8 cellular contexts compared by ENCODE assay signal in the genomic region with DNA sequence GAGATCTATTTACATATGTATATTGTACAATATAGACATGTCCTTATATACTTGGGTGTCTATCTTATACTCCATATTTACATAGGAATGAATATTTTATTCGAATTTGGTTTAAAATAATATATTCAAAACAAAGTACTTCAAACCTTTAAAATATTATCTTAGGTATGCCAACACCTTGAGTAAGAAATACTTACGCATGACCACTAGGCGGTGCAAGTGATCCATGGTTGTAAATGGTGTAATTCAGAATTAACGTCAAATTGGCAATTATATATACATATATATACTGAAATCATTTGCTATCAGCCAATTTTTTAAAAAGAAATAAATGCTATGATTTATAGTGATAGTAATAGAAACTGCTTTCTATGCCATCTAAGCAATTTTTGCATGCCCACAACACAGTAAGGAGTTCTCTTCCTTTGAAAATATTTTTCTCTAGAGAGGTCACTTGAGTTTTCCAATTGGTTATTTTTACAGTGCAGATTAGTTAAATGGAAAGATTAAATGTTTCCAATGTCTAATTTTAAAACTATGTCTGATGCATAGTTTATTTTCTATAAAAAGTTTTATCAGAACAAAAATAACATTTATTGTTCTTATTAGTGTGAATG. TPM values are rescaled to one million over a fixed set of nuclear protein-coding genes. Genes with fewer than 3 reads are reported as not detected.
A peak's percentile ranks its signal among the peaks of the same experiment; 100 is the strongest.
DNase-seq lines count a peak whose midpoint lies in the region; ATAC-seq, FAIRE-seq and TF ChIP-seq lines count a peak whose summit lies in the region.

No MANE protein-coding gene starts in this region.

- intact Hi-C loops in Right ventricle myocardium superior (cut with DNase I) (no loop called here), ascending aorta (cut with DNase I) (loop anchor here (10.0 kb wide), 1 partner anchor 562 kb away; no protein-coding TSS in a partner anchor), lower leg skin (cut with DNase I; ENCODE audit: low total_unique reads) (no loop called here)

- H3K27me3 ChIP-seq in cardiac muscle cell: no peaks in the 10 kb centered on the region
- no peaks in the 10 kb centered on the region for H3K27me3 ChIP-seq in ascending aorta

- TF ChIP-seq CTCF in cardiac muscle cell (IDR thresholded peaks at IDR 0.05; ENCODE audit: low read depth, low read length) (peak; percentile 82), ascending aorta (IDR thresholded peaks at IDR 0.05) (peak; percentile 31 to 74 (median 65)), lower leg skin (IDR thresholded peaks at IDR 0.05) (no peak)

- H3K4me3 ChIP-seq in cardiac muscle cell (no peak overlapping the region), ascending aorta (no peak overlapping the region), lower leg skin (ENCODE audit: low read depth, poor library complexity, severe bottlenecking) (no peak overlapping the region)

- H3K27ac ChIP-seq in cardiac muscle cell (no peak overlapping the region), ascending aorta (no peak overlapping the region)

- H3K4me1 ChIP-seq in cardiac muscle cell (ENCODE audit: low read depth): no peaks in the 10 kb centered on the region
- H3K4me1 ChIP-seq in ascending aorta: peaks cover 0 to 3% of the 10 kb centered on the region in 2 donors

- FAIRE-seq in HTR-8/SVneo (lab: Jason Lieb, UNC): no peak

- no peak for ATAC-seq in Right ventricle myocardium superior (ENCODE audit: poor library complexity)

- 2 to 3% methylated on average over 4 of the region's 4 CpGs for WGBS in lower leg skin, 2 donors

- H3K9me3 ChIP-seq in cardiac muscle cell (ENCODE audit: low read depth) (no peaks in the 10 kb centered on the region), ascending aorta (no peaks in the 10 kb centered on the region)

- no peak for TF ChIP-seq POLR2A in lower leg skin (IDR thresholded peaks at IDR 0.05)

- H3K36me3 ChIP-seq in cardiac muscle cell (no peaks in the 10 kb centered on the region), ascending aorta (no peaks in the 10 kb centered on the region)

- peak; percentile 70 to 73 for DNase-seq in cardiac muscle cell (ENCODE audit: low read depth in 1 of 2, low spot score in 1 of 2)
- DNase-seq in Right ventricle myocardium superior: no peak
- DNase-seq in HTR-8/SVneo (ENCODE audit: insufficient read length, low spot score): peak; percentile 5
- peak; percentile 16 for DNase-seq in SHP77 treated with DMSO at 0.1 percent for 48 hours (lab: John Stamatoyannopoulos, UW)
- no peak for DNase-seq in ascending aorta (ENCODE audit: low spot score in 2 of 2)
- peak; percentile 64 for DNase-seq in left kidney (ENCODE audit: low read depth, low spot score)
- peak; percentile 16 to 26 for DNase-seq in stimulated activated CD8-positive, alpha-beta memory T cell treated with anti-CD3 and anti-CD28 coated beads, Interleukin-2, amount 100 ng/mL, for 1 hour (ENCODE audit: low read depth in 2 of 2)
- no peak for DNase-seq in lower leg skin (ENCODE audit: low spot score in 2 of 2)

RNA-seq across cellular contexts. Expression of gene SPAG16, which starts 37.5 kb away (rescaled TPM):
- total RNA-seq in cardiac muscle cell: 32.1 and 32.8 TPM in 2 replicates
- 57.9 and 60.7 TPM in 2 replicates for polyA plus RNA-seq in cardiac muscle cell
- 17.8 TPM for total RNA-seq in Right ventricle myocardium superior
- 7.6 TPM for total RNA-seq in ascending aorta
- total RNA-seq in lower leg skin: 10 to 100 TPM; 25.6 to 37.5 (median 26.3) TPM

Comparison
In these comparisons a context has a peak if more than half of its experiments do, and no peak if none do; other contexts are left out.
1. DNase-seq: peak in cardiac muscle cell (2 of 2), HTR-8/SVneo (single experiment), SHP77 treated with DMSO at 0.1 percent for 48 hours (single experiment), left kidney (single experiment) and stimulated activated CD8-positive, alpha-beta memory T cell treated with anti-CD3 and anti-CD28 coated beads, Interleukin-2, amount 100 ng/mL, for 1 hour (2 of 2); none in Right ventricle myocardium superior (single experiment), ascending aorta (0 of 2) and lower leg skin (0 of 2).
2. CTCF ChIP-seq: peak in cardiac muscle cell (single experiment) and ascending aorta (3 of 3); none in lower leg skin (0 of 3).